Comparison of ENCODE assay signal across 20 cellular contexts in the genomic region with DNA sequence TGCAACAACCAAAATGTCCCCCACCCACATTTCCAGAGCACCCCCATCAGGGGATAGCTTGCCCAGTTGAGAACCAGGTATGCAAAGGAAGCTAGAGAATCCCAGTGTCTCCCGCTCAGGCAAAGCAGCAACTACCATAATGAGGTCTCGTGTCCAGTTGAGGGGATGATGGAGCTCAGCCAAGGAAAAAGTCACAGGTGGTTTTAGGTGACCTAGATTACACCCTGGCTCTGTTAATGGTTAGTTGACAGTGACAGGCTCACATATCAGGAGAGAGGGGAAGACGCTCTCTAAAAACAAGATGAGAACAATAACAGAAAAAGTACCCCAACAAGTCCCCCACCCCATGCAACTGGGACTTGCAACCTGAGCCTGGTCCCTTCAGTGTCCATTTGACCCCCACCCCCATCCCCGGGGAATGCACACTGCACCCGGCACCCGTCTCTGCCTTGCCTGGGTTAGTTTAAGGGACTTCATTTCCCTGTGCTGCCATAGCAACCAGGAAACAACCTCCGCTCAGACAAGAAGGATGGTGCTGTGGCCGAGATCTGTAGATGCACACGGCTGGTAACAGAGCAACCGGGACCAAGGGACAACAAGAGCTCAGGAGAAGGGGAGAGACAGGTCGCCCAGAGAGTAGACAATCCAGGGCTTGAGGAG. TPM values are rescaled to one million over a fixed set of nuclear protein-coding genes. Genes with fewer than 3 reads are reported as not detected.
A peak's percentile ranks its signal among the peaks of the same experiment; 100 is the strongest.
DNase-seq lines count a peak whose midpoint lies in the region; TF ChIP-seq lines count a peak whose summit lies in the region.
"Had no signal": no experiment of that assay in that cellular context is flagged by ENCODE, and none has a peak within 500 bp of the region (broad histone marks: within the 10 kb centered on the region; RNA-seq: fewer than 3 reads in every experiment).

KIAA2012 (plus strand) TSS at position 519 of the 660 bp plus-strand sequence. CDS start 373 bp downstream, outside the sequence.

- H3K4me3 Mint-ChIP-seq in nephron progenitor cell = peak within 1 kb of the TSS; percentile 36
- no peak within 1 kb of the TSS for H3K4me3 Mint-ChIP-seq in activated naive CD8-positive, alpha-beta T cell treated with anti-CD3 and anti-CD28 coated beads for 36 hours
- H3K4me3 Mint-ChIP-seq: memory B cell had no signal

- no peak within 1 kb of the TSS for H3K27ac ChIP-seq in suprapubic skin
- H3K27ac ChIP-seq: thyroid gland, WERI-Rb-1 had no signal

- no peaks in the 10 kb centered on the region for H3K9me3 ChIP-seq in suprapubic skin
- H3K9me3 ChIP-seq: thyroid gland had no signal

- no peak for TF ChIP-seq POLR2A in suprapubic skin (IDR thresholded peaks at IDR 0.05)

- peak; percentile 74 for DNase-seq in DMS153 (lab: John Stamatoyannopoulos, UW)
- peak; percentile 7 for DNase-seq in NCI-H2107 (lab: John Stamatoyannopoulos, UW)
- DNase-seq in cerebellar cortex (ENCODE audit: low spot score) = peak; percentile 78
- peak; percentile 58 for DNase-seq in nephron progenitor cell
- no peak for DNase-seq in activated CD4-positive, alpha-beta T cell treated with anti-CD3 and anti-CD28 coated beads, Interleukin-2, amount 50 U/mL, for 4 hours
- no peak for DNase-seq in activated gamma-delta T cell treated with Interleukin-2 at 50 U/mL for 16 hours
- DNase-seq in suprapubic skin (ENCODE audit: low spot score in 2 of 2) = no peak
- DNase-seq in activated naive CD8-positive, alpha-beta T cell treated with anti-CD3 and anti-CD28 coated beads for 36 hours = no peak
- DNase-seq: activated CD8-positive, alpha-beta memory T cell treated with anti-CD3 and anti-CD28 coated beads for 24 hours; activated effector memory CD4-positive, alpha-beta T cell treated with Interleukin-2 at 50 U/mL for 16 hours; COR-L47; GF-D8; NCI-H1930; thyroid gland had no signal

- H3K36me3 Mint-ChIP-seq in nephron progenitor cell (ENCODE audit: low read depth) = no peaks in the 10 kb centered on the region
- H3K36me3 Mint-ChIP-seq in activated naive CD8-positive, alpha-beta T cell treated with anti-CD3 and anti-CD28 coated beads for 36 hours = no peaks in the 10 kb centered on the region
- H3K36me3 Mint-ChIP-seq: memory B cell had no signal

- peaks cover 70% of the 10 kb centered on the region for H3K4me1 Mint-ChIP-seq in nephron progenitor cell
- H3K4me1 Mint-ChIP-seq in activated naive CD8-positive, alpha-beta T cell treated with anti-CD3 and anti-CD28 coated beads for 36 hours = peaks cover 4% of the 10 kb centered on the region

- no peak within 1 kb of the TSS for H3K4me3 ChIP-seq in suprapubic skin
- H3K4me3 ChIP-seq: smooth muscle cell, thyroid gland had no signal

- H3K36me3 ChIP-seq in suprapubic skin = no peaks in the 10 kb centered on the region
- H3K36me3 ChIP-seq: thyroid gland, WERI-Rb-1 had no signal

- no peaks in the 10 kb centered on the region for H3K4me1 ChIP-seq in suprapubic skin

- peaks cover 3% of the 10 kb centered on the region for H3K27me3 Mint-ChIP-seq in nephron progenitor cell (ENCODE audit: low read depth, poor library complexity)
- H3K27me3 Mint-ChIP-seq in activated naive CD8-positive, alpha-beta T cell treated with anti-CD3 and anti-CD28 coated beads for 36 hours = peaks cover 13% of the 10 kb centered on the region

- H3K27me3 ChIP-seq in suprapubic skin = no peaks in the 10 kb centered on the region
- H3K27me3 ChIP-seq: thyroid gland had no signal

- no peak for TF ChIP-seq EP300 in suprapubic skin (IDR thresholded peaks at IDR 0.05)

- H3K9me3 Mint-ChIP-seq in nephron progenitor cell = no peaks in the 10 kb centered on the region
- H3K9me3 Mint-ChIP-seq in activated naive CD8-positive, alpha-beta T cell treated with anti-CD3 and anti-CD28 coated beads for 36 hours = no peaks in the 10 kb centered on the region
- H3K9me3 Mint-ChIP-seq: memory B cell had no signal

- peak within 1 kb of the TSS; percentile 6 for H3K27ac Mint-ChIP-seq in nephron progenitor cell
- no peak within 1 kb of the TSS for H3K27ac Mint-ChIP-seq in activated naive CD8-positive, alpha-beta T cell treated with anti-CD3 and anti-CD28 coated beads for 36 hours
- H3K27ac Mint-ChIP-seq: memory B cell had no signal

- 80% methylated on average over 11 of the region's 11 CpGs for WGBS in suprapubic skin

- TF ChIP-seq CTCF in nephron progenitor cell (IDR thresholded peaks at IDR 0.05) (no peak), suprapubic skin (IDR thresholded peaks at IDR 0.05) (no peak)

RNA-seq across cellular contexts. Expression of gene KIAA2012, which starts in this region (rescaled TPM):
- total RNA-seq in suprapubic skin = under 1 TPM in 1 of 4 donors, not detected in 3; 0.16 TPM
- not detected for total RNA-seq in activated naive CD8-positive, alpha-beta T cell treated with anti-CD3 and anti-CD28 coated beads for 36 hours
- total RNA-seq: glomerular endothelial cell; H4; smooth muscle cell; T-helper 1 cell treated with Interleukin-12 subunit alpha and Interleukin-12 subunit beta and Interleukin-4 antibody, amounts not matched to agents 30 ng/mL and 1 ng/mL, for 36 hours; thyroid gland had no signal

Comparison
In these comparisons a context has a peak if more than half of its experiments do, and no peak if none do; other contexts are left out.
1. DNase-seq: peak in DMS153 (single experiment), NCI-H2107 (single experiment), cerebellar cortex (single experiment) and nephron progenitor cell (single experiment); none in activated CD4-positive, alpha-beta T cell treated with anti-CD3 and anti-CD28 coated beads, Interleukin-2, amount 50 U/mL, for 4 hours (0 of 2), activated gamma-delta T cell treated with Interleukin-2 at 50 U/mL for 16 hours (single experiment), suprapubic skin (0 of 2) and activated naive CD8-positive, alpha-beta T cell treated with anti-CD3 and anti-CD28 coated beads for 36 hours (single experiment).